In the genomic region with DNA sequence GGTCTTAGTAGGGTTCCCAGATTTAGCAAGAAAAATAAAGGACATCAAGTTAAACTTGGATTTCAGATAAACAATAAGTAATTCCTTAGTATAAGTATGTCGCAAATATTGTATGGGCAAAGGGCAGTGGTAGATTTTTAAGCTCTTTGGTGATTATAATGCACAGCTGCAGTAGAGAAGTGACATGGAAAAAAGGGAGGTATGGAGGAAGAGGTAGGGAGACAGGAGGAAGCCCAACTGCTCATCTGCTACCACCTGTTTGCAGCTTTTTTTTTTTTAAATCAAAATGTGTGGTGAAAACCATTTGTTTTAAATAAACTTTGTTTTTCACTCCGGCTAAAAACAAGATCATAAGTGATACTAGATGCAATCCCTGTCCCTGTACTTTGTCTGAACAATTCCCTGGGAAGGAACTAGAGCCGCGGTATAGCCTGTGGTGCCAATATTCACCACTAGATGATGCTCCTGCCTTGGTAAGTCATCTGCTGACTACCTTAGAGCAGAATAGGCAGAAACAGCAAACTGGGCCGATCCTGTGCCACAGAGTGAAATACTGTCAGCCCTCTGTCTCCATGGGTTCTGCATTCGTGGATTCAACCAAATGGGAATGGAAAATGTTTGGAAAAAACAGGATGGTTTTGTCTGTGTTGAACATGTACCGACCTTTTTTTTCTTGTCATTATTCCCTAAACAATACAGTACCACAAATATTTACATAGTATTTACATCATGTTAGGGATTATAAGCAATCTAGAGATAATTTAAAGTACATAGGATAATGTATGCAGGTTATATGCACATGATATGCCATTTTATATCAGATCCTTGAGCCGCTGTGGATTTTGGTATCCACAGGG, we compare ENCODE assay signal across 8 cellular contexts.
DNase-seq lines count a peak whose midpoint lies in the region; ATAC-seq, FAIRE-seq and TF ChIP-seq lines count a peak whose summit lies in the region.

No MANE protein-coding gene starts in this region.

- H3K9me3 ChIP-seq in HepG2 (ENCODE audit: low read length), result no peaks in the 10 kb centered on the region

- in situ Hi-C loops in HepG2 (cut with HindIII; ENCODE audit: extremely low pct_ligation_motif_present, low pct_unique_long_range_greater_than_20kb), result loop anchor here (5.0 kb wide), 1 partner anchor 82 kb away; no protein-coding TSS in a partner anchor

- H3K36me3 ChIP-seq in HepG2 (replicated peaks in 1 of 2; ENCODE audit: control insufficient read depth in 1 of 2, insufficient read depth in 2 of 2, low read length in 2 of 2), result no peaks in the 10 kb centered on the region

- no peak for TF ChIP-seq EP300 in HepG2 (IDR thresholded peaks at IDR 0.05; ENCODE audit: low read depth in 2 of 2, low read length in 2 of 2)
- TF ChIP-seq EP300 in HepG2 (CRISPR knock-in tag; IDR thresholded peaks at IDR 0.05; ENCODE audit: borderline replicate concordance), result no peak

- H3K4me1 ChIP-seq in HepG2 (ENCODE audit: insufficient read depth, low read length), result no peaks in the 10 kb centered on the region

- intact Hi-C loops in HepG2 (cut with micrococcal nuclease; ENCODE audit: unreplicated experiment), result loop anchor here (1.0 to 10.0 kb wide), 4 partner anchors 87 to 591 kb away; a partner anchor contains a TSS

- no peak overlapping the region for H3K9ac ChIP-seq in HepG2 (ENCODE audit: insufficient read depth, low read depth, low read length)

- no peaks in the 10 kb centered on the region for H4K20me1 ChIP-seq in HepG2 (ENCODE audit: insufficient read depth, low read length)

- ATAC-seq in GM19043 (IDR thresholded peaks at IDR 0.05; ENCODE audit: low read depth, unreplicated experiment), result peak; percentile 96
- ATAC-seq in HG03280 (IDR thresholded peaks at IDR 0.05; ENCODE audit: unreplicated experiment), result peak; percentile 98
- ATAC-seq in HepG2, result peak; percentile 100

- CTCF ChIA-PET in HepG2 (lab: Yijun Ruan, JAX; ENCODE audit: low intra/inter-chr PET ratio, low total read pairs), result interaction anchor here (0.7 to 1.6 kb wide), 4 partner anchors 83 to 591 kb away, joined by 3 to 19 read pairs (median 3); no protein-coding TSS in a partner anchor

- no peak overlapping the region for H3K27ac ChIP-seq in HepG2 (ENCODE audit: extremely low read length, insufficient read depth, low read length)

- 23% methylated on average over 8 of the region's 8 CpGs for WGBS in HepG2 (ENCODE audit: low lambda C conversion rate)

- POLR2A ChIA-PET in HepG2 (lab: Yijun Ruan, JAX), result no interaction called here

- BruUV-seq in HepG2 (replicated peaks; lab: Mats Ljungman, UMichigan), result no TSS peak

- H2AFZ ChIP-seq in HepG2 (ENCODE audit: low read length), result no peak overlapping the region

- TF ChIP-seq POLR2A in HepG2 (IDR thresholded peaks at IDR 0.05; ENCODE audit: insufficient read depth in 1 of 2, low read depth in 2 of 2, low read length in 2 of 2), result no peak

- no peaks in the 10 kb centered on the region for H3K79me2 ChIP-seq in HepG2 (ENCODE audit: insufficient read depth, low read length)

- peak; percentile 89 for DNase-seq in Ammon's horn (ENCODE audit: low spot score)
- peak; percentile 69 to 73 for DNase-seq in NCI-H446 (lab: John Stamatoyannopoulos, UW)
- peak; percentile 36 for DNase-seq in activated CD4-positive, alpha-beta T cell treated with anti-CD3 and anti-CD28 coated beads for 1 hour
- DNase-seq in choroid plexus epithelial cell (ENCODE audit: low read depth), result peak; percentile 87
- DNase-seq in HepG2 (ENCODE audit: low spot score), result peak; percentile 44
- DNase-seq in stimulated activated CD4-positive, alpha-beta T cell treated with anti-CD3 and anti-CD28 coated beads, TNF-alpha, amount 100 ng/mL, for 24 hours (ENCODE audit: low read depth in 3 of 3), result peak; percentile 23 to 52 (median 43)

- no peaks in the 10 kb centered on the region for H3K27me3 ChIP-seq in HepG2 (ENCODE audit: control insufficient read depth in 1 of 2, insufficient read depth in 2 of 2, low read length in 2 of 2)

- FAIRE-seq in HepG2 (lab: Jason Lieb, UNC), result peak; percentile 76

- TF ChIP-seq CTCF in choroid plexus epithelial cell (conservative IDR thresholded peaks at IDR 0.05; ENCODE audit: low read depth, low read length) (peak; percentile 99), HepG2 (CRISPR knock-in tag; IDR thresholded peaks at IDR 0.05) (peak; percentile 91)

- no peak overlapping the region for H3K4me2 ChIP-seq in HepG2 (ENCODE audit: low read depth, low read length)

- TF ChIP-seq RAD21 in HepG2 (CRISPR knock-in tag; IDR thresholded peaks at IDR 0.05), result peak; percentile 72

- no peak overlapping the region for H3K4me3 ChIP-seq in choroid plexus epithelial cell (ENCODE audit: low read depth, low read length)
- no peak overlapping the region for H3K4me3 ChIP-seq in HepG2 (replicated peaks in 1 of 3; ENCODE audit: insufficient read depth in 1 of 3, low read depth in 2 of 3, low read length in 3 of 3)

TF ChIP-seq in HepG2, 621 proteins besides CTCF, POLR2A, EP300 and RAD21:
- TF ChIP-seq SMC3 (IDR thresholded peaks at IDR 0.05; ENCODE audit: low read length) (peak; percentile 86), STAG1 (CRISPR knock-in tag; IDR thresholded peaks at IDR 0.05) (peak; percentile 89), TEAD3 (CRISPR knock-in tag; optimal IDR thresholded peaks at IDR 0.05; ENCODE audit: borderline replicate concordance) (peak; percentile 12), ZNF614 (CRISPR knock-in tag; IDR thresholded peaks at IDR 0.05; ENCODE audit: borderline replicate concordance) (no peak), ZMAT3 (CRISPR knock-in tag; conservative IDR thresholded peaks at IDR 0.05) (no peak), MAFK (conservative IDR thresholded peaks at IDR 0.05 in 1 of 2, IDR thresholded peaks at IDR 0.05 in 1 of 2; ENCODE audit: low read length in 2 of 2) (peak; percentile 14 to 23; a peak in 1 of 4 replicates), XRCC5 (optimal IDR thresholded peaks at IDR 0.05; ENCODE audit: low read length) (peak; percentile 52), IRF2 (CRISPR knock-in tag; IDR thresholded peaks at IDR 0.05) (0 out of 2 replicates have a peak, but pooled peaks have one; percentile 28), MAFF (IDR thresholded peaks at IDR 0.05; ENCODE audit: low read depth, low read length) (peak; percentile 57; the same call in 1 of the 2 replicates)
- TF ChIP-seq, protein P1, sequence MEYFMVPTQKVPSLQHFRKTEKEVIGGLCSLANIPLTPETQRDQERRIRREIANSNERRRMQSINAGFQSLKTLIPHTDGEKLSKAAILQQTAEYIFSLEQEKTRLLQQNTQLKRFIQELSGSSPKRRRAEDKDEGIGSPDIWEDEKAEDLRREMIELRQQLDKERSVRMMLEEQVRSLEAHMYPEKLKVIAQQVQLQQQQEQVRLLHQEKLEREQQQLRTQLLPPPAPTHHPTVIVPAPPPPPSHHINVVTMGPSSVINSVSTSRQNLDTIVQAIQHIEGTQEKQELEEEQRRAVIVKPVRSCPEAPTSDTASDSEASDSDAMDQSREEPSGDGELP (IDR thresholded peaks at IDR 0.05; ENCODE audit: borderline replicate concordance, low read depth), result no peak

Comparison
In these comparisons a context has a peak if more than half of its experiments do, and no peak if none do; other contexts are left out.
1. DNase-seq: peak in every context shown above with its lines; median percentile 89 in Ammon's horn; 87 in choroid plexus epithelial cell; 71 in NCI-H446; 44 in HepG2; 43 in stimulated activated CD4-positive, alpha-beta T cell treated with anti-CD3 and anti-CD28 coated beads, TNF-alpha, amount 100 ng/mL, for 24 hours; 36 in activated CD4-positive, alpha-beta T cell treated with anti-CD3 and anti-CD28 coated beads for 1 hour.